2 cellular contexts compared by ENCODE assay signal in the genomic region with DNA sequence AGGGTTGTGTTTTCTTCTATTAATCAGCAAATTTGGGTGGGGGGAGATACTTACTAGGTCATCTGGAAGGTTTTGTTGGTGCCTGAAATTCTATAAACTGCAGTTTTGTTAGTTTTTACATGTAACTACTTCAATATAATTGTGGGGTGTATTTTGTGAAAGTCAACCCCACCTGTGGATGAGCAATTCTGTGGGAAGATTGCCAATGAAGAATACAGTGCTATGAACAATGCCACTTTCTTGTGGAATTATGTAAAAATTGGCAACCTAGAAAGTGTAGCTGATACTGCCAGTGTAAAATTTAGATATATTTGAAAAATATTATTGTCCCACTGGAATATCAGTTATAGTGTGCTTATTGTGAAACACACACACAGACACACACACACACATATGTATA.
TF ChIP-seq lines count a peak whose summit lies in the region.

No MANE protein-coding gene starts in this region.

TF ChIP-seq in A549, 52 proteins besides CTCF, POLR2A, EP300 and RAD21:
- TF ChIP-seq HOXA7 (CRISPR knock-in tag; IDR thresholded peaks at IDR 0.05) (no peak), MAZ (IDR thresholded peaks at IDR 0.05; ENCODE audit: borderline replicate concordance, low read depth, low read length) (no peak), ZSCAN20 (CRISPR knock-in tag; IDR thresholded peaks at IDR 0.05) (no peak), SREBF2 (IDR thresholded peaks at IDR 0.05) (no peak), BHLHE40 (IDR thresholded peaks at IDR 0.05; ENCODE audit: low read depth, low read length) (no peak), RNF2 (IDR thresholded peaks at IDR 0.05; ENCODE audit: borderline replicate concordance, low read depth) (no peak), NPAS2 (CRISPR knock-in tag; IDR thresholded peaks at IDR 0.05; ENCODE audit: borderline replicate concordance) (no peak), ZFP36 (IDR thresholded peaks at IDR 0.05; ENCODE audit: borderline replicate concordance, partially characterized antibody) (no peak), HOXB13 (CRISPR knock-in tag; IDR thresholded peaks at IDR 0.05; ENCODE audit: low read depth) (no peak), PHF8 (IDR thresholded peaks at IDR 0.05; ENCODE audit: borderline replicate concordance, low read depth) (no peak), TFCP2L1 (CRISPR knock-in tag; IDR thresholded peaks at IDR 0.05) (no peak), CHD2 (IDR thresholded peaks at IDR 0.05; ENCODE audit: low read length, partially characterized antibody) (no peak), ESRRA (IDR thresholded peaks at IDR 0.05; ENCODE audit: borderline replicate concordance, low read length) (no peak), RCOR1 (IDR thresholded peaks at IDR 0.05; ENCODE audit: low read depth, low read length) (no peak), FOSL2 (IDR thresholded peaks at IDR 0.05) (no peak), FOSL2 (CRISPR knock-in tag; IDR thresholded peaks at IDR 0.05) (no peak), HEYL (CRISPR knock-in tag; IDR thresholded peaks at IDR 0.05) (no peak), JUN (IDR thresholded peaks at IDR 0.05) (no peak)
- TF ChIP-seq, protein P1, sequence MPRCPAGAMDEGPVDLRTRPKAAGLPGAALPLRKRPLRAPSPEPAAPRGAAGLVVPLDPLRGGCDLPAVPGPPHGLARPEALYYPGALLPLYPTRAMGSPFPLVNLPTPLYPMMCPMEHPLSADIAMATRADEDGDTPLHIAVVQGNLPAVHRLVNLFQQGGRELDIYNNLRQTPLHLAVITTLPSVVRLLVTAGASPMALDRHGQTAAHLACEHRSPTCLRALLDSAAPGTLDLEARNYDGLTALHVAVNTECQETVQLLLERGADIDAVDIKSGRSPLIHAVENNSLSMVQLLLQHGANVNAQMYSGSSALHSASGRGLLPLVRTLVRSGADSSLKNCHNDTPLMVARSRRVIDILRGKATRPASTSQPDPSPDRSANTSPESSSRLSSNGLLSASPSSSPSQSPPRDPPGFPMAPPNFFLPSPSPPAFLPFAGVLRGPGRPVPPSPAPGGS (IDR thresholded peaks at IDR 0.05): no peak
- TF ChIP-seq, protein P2, sequence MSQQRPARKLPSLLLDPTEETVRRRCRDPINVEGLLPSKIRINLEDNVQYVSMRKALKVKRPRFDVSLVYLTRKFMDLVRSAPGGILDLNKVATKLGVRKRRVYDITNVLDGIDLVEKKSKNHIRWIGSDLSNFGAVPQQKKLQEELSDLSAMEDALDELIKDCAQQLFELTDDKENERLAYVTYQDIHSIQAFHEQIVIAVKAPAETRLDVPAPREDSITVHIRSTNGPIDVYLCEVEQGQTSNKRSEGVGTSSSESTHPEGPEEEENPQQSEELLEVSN (IDR thresholded peaks at IDR 0.05; ENCODE audit: borderline replicate concordance, low read depth): no peak

TF ChIP-seq in IMR-90, 13 proteins besides CTCF, POLR2A, EP300 and RAD21:
- TF ChIP-seq MAZ (IDR thresholded peaks at IDR 0.05; ENCODE audit: borderline replicate concordance, low read depth, low read length) (no peak), BHLHE40 (IDR thresholded peaks at IDR 0.05; ENCODE audit: low read depth, low read length) (no peak), RCOR1 (IDR thresholded peaks at IDR 0.05; ENCODE audit: insufficient replicate concordance, low read length) (no peak), NFE2L2 (IDR thresholded peaks at IDR 0.05; ENCODE audit: low read depth, low read length) (no peak), MAFK (IDR thresholded peaks at IDR 0.05; ENCODE audit: low read depth, low read length) (no peak), CHD1 (IDR thresholded peaks at IDR 0.05; ENCODE audit: low read depth, low read length) (no peak), CEBPB (IDR thresholded peaks at IDR 0.05; ENCODE audit: low read depth, low read length) (no peak)
- TF ChIP-seq, protein P3, sequence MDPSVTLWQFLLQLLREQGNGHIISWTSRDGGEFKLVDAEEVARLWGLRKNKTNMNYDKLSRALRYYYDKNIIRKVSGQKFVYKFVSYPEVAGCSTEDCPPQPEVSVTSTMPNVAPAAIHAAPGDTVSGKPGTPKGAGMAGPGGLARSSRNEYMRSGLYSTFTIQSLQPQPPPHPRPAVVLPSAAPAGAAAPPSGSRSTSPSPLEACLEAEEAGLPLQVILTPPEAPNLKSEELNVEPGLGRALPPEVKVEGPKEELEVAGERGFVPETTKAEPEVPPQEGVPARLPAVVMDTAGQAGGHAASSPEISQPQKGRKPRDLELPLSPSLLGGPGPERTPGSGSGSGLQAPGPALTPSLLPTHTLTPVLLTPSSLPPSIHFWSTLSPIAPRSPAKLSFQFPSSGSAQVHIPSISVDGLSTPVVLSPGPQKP (IDR thresholded peaks at IDR 0.05; ENCODE audit: borderline replicate concordance, low read depth, low read length): no peak
- TF ChIP-seq, protein P4, sequence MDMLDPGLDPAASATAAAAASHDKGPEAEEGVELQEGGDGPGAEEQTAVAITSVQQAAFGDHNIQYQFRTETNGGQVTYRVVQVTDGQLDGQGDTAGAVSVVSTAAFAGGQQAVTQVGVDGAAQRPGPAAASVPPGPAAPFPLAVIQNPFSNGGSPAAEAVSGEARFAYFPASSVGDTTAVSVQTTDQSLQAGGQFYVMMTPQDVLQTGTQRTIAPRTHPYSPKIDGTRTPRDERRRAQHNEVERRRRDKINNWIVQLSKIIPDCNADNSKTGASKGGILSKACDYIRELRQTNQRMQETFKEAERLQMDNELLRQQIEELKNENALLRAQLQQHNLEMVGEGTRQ (IDR thresholded peaks at IDR 0.05; ENCODE audit: low read depth, low read length): no peak
